25 cellular contexts compared by ENCODE assay signal in genomic region chrX:2566044-2566443, GRCh38.
"Had no signal": no experiment of that assay in that cellular context is flagged by ENCODE, and none has a peak within 500 bp of the region (broad histone marks: within the 10 kb centered on the region; RNA-seq: fewer than 3 reads in every experiment).

No MANE protein-coding gene starts in this region.

- H3K36me3 Mint-ChIP-seq: activated CD4-positive, alpha-beta memory T cell treated with anti-CD3 and anti-CD28 coated beads for 36 hours; activated naive CD4-positive, alpha-beta T cell treated with anti-CD3 and anti-CD28 coated beads, Interleukin-2, amount 50 U/mL, for 72 hours had no signal

- H3K27ac Mint-ChIP-seq: activated B cell treated with CpG ODN at 0.5 μM for 24 hours; activated CD4-positive, alpha-beta memory T cell treated with anti-CD3 and anti-CD28 coated beads for 36 hours; activated CD4-positive, alpha-beta T cell treated with anti-CD3 and anti-CD28 coated beads, Interleukin-2, amount 10 ng/mL, durations not matched to agents 7 days and 5 days; activated naive CD4-positive, alpha-beta T cell treated with anti-CD3 and anti-CD28 coated beads, Interleukin-2, amount 50 U/mL, for 72 hours; brain; T-helper 1 cell treated with Interleukin-12 subunit alpha and Interleukin-12 subunit beta and Interleukin-4 antibody, amounts not matched to agents 30 μg/mL and 1 μg/mL, for 36 hours had no signal

- H3K27ac ChIP-seq: SJSA1 had no signal

- H3K27me3 ChIP-seq: SJSA1 had no signal

- H3K27me3 Mint-ChIP-seq: activated CD4-positive, alpha-beta memory T cell treated with anti-CD3 and anti-CD28 coated beads for 36 hours; activated CD4-positive, alpha-beta T cell treated with anti-CD3 and anti-CD28 coated beads, Interleukin-2, amount 10 ng/mL, durations not matched to agents 7 days and 5 days; brain; central memory CD8-positive, alpha-beta T cell had no signal

- H3K4me1 Mint-ChIP-seq: activated B cell treated with CpG ODN at 0.5 μM for 24 hours; activated CD4-positive, alpha-beta T cell treated with anti-CD3 and anti-CD28 coated beads, Interleukin-2, amount 10 ng/mL, durations not matched to agents 7 days and 5 days; central memory CD8-positive, alpha-beta T cell had no signal

- ATAC-seq: activated naive CD4-positive, alpha-beta T cell treated with anti-CD3 and anti-CD28 coated beads, Interleukin-2, amount 50 U/mL, for 72 hours; activated T-cell treated with anti-CD3 and anti-CD28 coated beads, Interleukin-2, amount 50 U/mL, for 4 hours; Panc1 had no signal

- H3K4me3 Mint-ChIP-seq: activated B cell treated with CpG ODN at 0.5 μM for 24 hours; activated CD4-positive, alpha-beta memory T cell treated with anti-CD3 and anti-CD28 coated beads for 36 hours; activated CD4-positive, alpha-beta T cell treated with anti-CD3 and anti-CD28 coated beads, Interleukin-2, amount 10 ng/mL, durations not matched to agents 7 days and 5 days; activated T-cell treated with anti-CD3 and anti-CD28 coated beads, Interleukin-2, amount 50 U/mL, for 4 hours; brain; central memory CD8-positive, alpha-beta T cell; T-helper 1 cell treated with Interleukin-12 subunit alpha and Interleukin-12 subunit beta and Interleukin-4 antibody, amounts not matched to agents 30 μg/mL and 1 μg/mL, for 36 hours had no signal

- H3K36me3 ChIP-seq: MG63, SJSA1 had no signal

- H3K9me3 Mint-ChIP-seq: activated B cell treated with CpG ODN at 0.5 μM for 24 hours; activated CD4-positive, alpha-beta T cell treated with anti-CD3 and anti-CD28 coated beads, Interleukin-2, amount 10 ng/mL, durations not matched to agents 7 days and 5 days; central memory CD8-positive, alpha-beta T cell had no signal

- H3K4me1 ChIP-seq: SJSA1 had no signal

- H3K4me3 ChIP-seq: MG63, SJSA1 had no signal

- DNase-seq: activated B cell treated with CpG ODN at 0.5 μM for 24 hours; activated CD4-positive, alpha-beta memory T cell treated with anti-CD3 and anti-CD28 coated beads for 36 hours; activated CD4-positive, alpha-beta T cell treated with anti-CD3 and anti-CD28 coated beads, Interleukin-2, amount 10 ng/mL, durations not matched to agents 7 days and 5 days; activated CD8-positive, alpha-beta memory T cell treated with anti-CD3 and anti-CD28 coated beads for 24 hours; activated effector memory CD4-positive, alpha-beta T cell treated with anti-CD3 and anti-CD28 coated beads, Interleukin-2, amount 50 U/mL, for 16 hours; activated naive CD4-positive, alpha-beta T cell treated with Interleukin-2 at 50 U/mL for 16 hours; activated T-cell treated with anti-CD3 and anti-CD28 coated beads, Interleukin-2, amount 50 U/mL, for 4 hours; amygdala; MG63; MV-4-11; NCI-H1092 treated with DMSO at 0.1 percent for 48 hours; NCI-H1694; NCI-H2081; NCI-H510A; NCI-H526 treated with DMSO at 0.1 percent for 48 hours; NK-92 treated with Interleukin-12 subunit alpha and Interleukin-12 subunit beta, amount 100 ng/mL, for 24 hours; OCI-M1; RPMI8226; SHP77 had no signal

- H3K9me3 ChIP-seq: MG63, SJSA1 had no signal
